Comparison of ENCODE assay signal across 1 cellular context in the genomic region with DNA sequence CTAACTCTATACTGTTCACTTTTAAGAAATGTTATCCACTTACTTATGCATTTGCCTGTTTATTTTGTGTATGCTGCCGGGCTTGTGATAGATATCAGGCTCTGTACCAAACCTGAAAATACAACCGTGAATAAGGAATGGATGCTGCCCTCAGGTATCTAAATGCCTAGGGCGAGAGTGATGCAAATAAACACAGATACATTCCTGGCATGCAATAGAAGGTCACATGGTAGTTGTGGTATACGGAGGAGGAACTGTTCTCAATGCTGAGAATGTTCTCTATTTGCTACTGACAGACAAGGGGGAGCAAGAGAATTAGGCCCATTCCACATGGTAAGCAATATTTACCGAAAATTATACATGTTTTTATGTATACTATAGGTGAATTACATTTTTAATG.
TF ChIP-seq lines count a peak whose summit lies in the region.

No MANE protein-coding gene starts in this region.

TF ChIP-seq in GM23338, 12 proteins besides CTCF, POLR2A, EP300 and RAD21 (continued from another document):
- no peak for TF ChIP-seq EZH2phosphoT487 (IDR thresholded peaks at IDR 0.05; ENCODE audit: unreplicated experiment)
- no peak for TF ChIP-seq ZNF331 (CRISPR knock-in tag; IDR thresholded peaks at IDR 0.05; ENCODE audit: low read depth)
- no peak for TF ChIP-seq NANOG (IDR thresholded peaks at IDR 0.05; ENCODE audit: borderline replicate concordance)
- TF ChIP-seq EZH2 (IDR thresholded peaks at IDR 0.05; ENCODE audit: low read depth, unreplicated experiment): no peak
- TF ChIP-seq, protein P1, sequence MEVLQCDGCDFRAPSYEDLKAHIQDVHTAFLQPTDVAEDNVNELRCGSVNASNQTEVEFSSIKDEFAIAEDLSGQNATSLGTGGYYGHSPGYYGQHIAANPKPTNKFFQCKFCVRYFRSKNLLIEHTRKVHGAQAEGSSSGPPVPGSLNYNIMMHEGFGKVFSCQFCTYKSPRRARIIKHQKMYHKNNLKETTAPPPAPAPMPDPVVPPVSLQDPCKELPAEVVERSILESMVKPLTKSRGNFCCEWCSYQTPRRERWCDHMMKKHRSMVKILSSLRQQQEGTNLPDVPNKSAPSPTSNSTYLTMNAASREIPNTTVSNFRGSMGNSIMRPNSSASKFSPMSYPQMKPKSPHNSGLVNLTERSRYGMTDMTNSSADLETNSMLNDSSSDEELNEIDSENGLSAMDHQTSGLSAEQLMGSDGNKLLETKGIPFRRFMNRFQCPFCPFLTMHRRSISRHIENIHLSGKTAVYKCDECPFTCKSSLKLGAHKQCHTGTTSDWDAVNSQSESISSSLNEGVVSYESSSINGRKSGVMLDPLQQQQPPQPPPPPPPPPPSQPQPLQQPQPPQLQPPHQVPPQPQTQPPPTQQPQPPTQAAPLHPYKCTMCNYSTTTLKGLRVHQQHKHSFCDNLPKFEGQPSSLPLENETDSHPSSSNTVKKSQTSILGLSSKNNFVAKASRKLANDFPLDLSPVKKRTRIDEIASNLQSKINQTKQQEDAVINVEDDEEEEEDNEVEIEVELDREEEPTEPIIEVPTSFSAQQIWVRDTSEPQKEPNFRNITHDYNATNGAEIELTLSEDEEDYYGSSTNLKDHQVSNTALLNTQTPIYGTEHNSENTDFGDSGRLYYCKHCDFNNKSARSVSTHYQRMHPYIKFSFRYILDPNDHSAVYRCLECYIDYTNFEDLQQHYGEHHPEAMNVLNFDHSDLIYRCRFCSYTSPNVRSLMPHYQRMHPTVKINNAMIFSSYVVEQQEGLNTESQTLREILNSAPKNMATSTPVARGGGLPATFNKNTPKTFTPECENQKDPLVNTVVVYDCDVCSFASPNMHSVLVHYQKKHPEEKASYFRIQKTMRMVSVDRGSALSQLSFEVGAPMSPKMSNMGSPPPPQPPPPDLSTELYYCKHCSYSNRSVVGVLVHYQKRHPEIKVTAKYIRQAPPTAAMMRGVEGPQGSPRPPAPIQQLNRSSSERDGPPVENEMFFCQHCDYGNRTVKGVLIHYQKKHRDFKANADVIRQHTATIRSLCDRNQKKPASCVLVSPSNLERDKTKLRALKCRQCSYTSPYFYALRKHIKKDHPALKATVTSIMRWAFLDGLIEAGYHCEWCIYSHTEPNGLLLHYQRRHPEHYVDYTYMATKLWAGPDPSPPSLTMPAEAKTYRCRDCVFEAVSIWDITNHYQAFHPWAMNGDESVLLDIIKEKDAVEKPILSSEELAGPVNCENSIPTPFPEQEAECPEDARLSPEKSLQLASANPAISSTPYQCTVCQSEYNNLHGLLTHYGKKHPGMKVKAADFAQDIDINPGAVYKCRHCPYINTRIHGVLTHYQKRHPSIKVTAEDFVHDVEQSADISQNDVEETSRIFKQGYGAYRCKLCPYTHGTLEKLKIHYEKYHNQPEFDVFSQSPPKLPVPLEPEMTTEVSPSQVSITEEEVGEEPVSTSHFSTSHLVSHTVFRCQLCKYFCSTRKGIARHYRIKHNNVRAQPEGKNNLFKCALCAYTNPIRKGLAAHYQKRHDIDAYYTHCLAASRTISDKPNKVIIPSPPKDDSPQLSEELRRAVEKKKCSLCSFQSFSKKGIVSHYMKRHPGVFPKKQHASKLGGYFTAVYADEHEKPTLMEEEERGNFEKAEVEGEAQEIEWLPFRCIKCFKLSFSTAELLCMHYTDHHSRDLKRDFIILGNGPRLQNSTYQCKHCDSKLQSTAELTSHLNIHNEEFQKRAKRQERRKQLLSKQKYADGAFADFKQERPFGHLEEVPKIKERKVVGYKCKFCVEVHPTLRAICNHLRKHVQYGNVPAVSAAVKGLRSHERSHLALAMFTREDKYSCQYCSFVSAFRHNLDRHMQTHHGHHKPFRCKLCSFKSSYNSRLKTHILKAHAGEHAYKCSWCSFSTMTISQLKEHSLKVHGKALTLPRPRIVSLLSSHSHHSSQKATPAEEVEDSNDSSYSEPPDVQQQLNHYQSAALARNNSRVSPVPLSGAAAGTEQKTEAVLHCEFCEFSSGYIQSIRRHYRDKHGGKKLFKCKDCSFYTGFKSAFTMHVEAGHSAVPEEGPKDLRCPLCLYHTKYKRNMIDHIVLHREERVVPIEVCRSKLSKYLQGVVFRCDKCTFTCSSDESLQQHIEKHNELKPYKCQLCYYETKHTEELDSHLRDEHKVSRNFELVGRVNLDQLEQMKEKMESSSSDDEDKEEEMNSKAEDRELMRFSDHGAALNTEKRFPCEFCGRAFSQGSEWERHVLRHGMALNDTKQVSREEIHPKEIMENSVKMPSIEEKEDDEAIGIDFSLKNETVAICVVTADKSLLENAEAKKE (CRISPR knock-in tag; IDR thresholded peaks at IDR 0.05): no peak
- no peak for TF ChIP-seq STAT1 (IDR thresholded peaks at IDR 0.05; ENCODE audit: unreplicated experiment)
- TF ChIP-seq POLR2AphosphoS5 (IDR thresholded peaks at IDR 0.05; ENCODE audit: low read depth): no peak
TF ChIP-seq in GM23338: peak in this region for 0.
